16 cellular contexts compared by ENCODE assay signal in the genomic region with DNA sequence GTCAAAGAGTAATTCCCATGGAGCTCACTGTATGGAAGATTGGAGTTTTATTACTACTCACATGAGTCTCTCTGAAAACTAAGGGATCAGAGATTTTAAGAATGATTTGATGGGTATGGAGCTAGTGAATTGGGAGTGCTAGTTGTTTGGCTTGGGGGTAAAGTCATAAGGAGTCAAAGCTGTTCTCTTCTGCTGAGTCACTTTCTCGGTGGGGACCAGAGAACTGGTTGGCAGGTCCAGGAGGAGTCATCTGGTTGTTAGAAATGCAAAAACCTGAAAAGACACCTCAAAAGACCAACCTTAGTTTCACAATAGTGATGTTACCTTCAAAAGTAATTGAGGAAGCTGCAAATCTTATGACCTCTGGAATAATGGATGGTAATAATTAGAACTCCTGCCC.
DNase-seq lines count a peak whose midpoint lies in the region; ATAC-seq lines count a peak whose summit lies in the region.
"Had no signal": no experiment of that assay in that cellular context is flagged by ENCODE, and none has a peak within 500 bp of the region (broad histone marks: within the 10 kb centered on the region; RNA-seq: fewer than 3 reads in every experiment).

No MANE protein-coding gene starts in this region.

- H3K4me1 Mint-ChIP-seq in activated naive CD4-positive, alpha-beta T cell treated with anti-CD3 and anti-CD28 coated beads for 36 hours (ENCODE audit: low read depth): peaks cover 18% of the 10 kb centered on the region
- peaks cover 47% of the 10 kb centered on the region for H3K4me1 Mint-ChIP-seq in T-helper 2 cell treated with Interferon-gamma antibody and Interleukin-4, amounts not matched to agents 5 μg/mL and 100 μg/mL, for 36 hours (ENCODE audit: low read depth)
- peaks cover 44% of the 10 kb centered on the region for H3K4me1 Mint-ChIP-seq in activated T-helper 2 cell treated with anti-CD3 and anti-CD28 coated beads, Interferon-gamma antibody, Interleukin-2, Interleukin-4, amounts not matched to agents 10 μg/mL and 5 μg/mL and 100 μg/mL, durations not matched to agents 14 hours and 24 hours and 36 hours (ENCODE audit: low read depth)

- H3K27me3 Mint-ChIP-seq in activated naive CD4-positive, alpha-beta T cell treated with anti-CD3 and anti-CD28 coated beads for 36 hours (ENCODE audit: low read depth): no peaks in the 10 kb centered on the region
- no peaks in the 10 kb centered on the region for H3K27me3 Mint-ChIP-seq in T-helper 2 cell treated with Interferon-gamma antibody and Interleukin-4, amounts not matched to agents 5 μg/mL and 100 μg/mL, for 36 hours (ENCODE audit: low read depth)
- no peaks in the 10 kb centered on the region for H3K27me3 Mint-ChIP-seq in activated T-helper 2 cell treated with anti-CD3 and anti-CD28 coated beads, Interferon-gamma antibody, Interleukin-2, Interleukin-4, amounts not matched to agents 10 μg/mL and 5 μg/mL and 100 μg/mL, durations not matched to agents 14 hours and 24 hours and 36 hours (ENCODE audit: low read depth)
- H3K27me3 Mint-ChIP-seq: B cell had no signal

- ATAC-seq in GM21529 (IDR thresholded peaks at IDR 0.05; ENCODE audit: unreplicated experiment): no peak
- ATAC-seq: CD8-positive, alpha-beta T cell; HCT116 had no signal

- CTCF ChIA-PET in activated naive CD4-positive, alpha-beta T cell treated with anti-CD3 and anti-CD28 coated beads for 36 hours (lab: Charles Lee): no interaction called here

- DNase-seq in activated CD4-positive, alpha-beta T cell treated with anti-CD3 and anti-CD28 coated beads for 48 hours: peak; percentile 22
- DNase-seq in activated CD4-positive, alpha-beta T cell treated with anti-CD3 and anti-CD28 coated beads, Interleukin-2, amount 50 U/mL, for 1 hour: no peak
- peak; percentile 28 for DNase-seq in activated naive CD4-positive, alpha-beta T cell treated with anti-CD3 and anti-CD28 coated beads for 36 hours
- no peak for DNase-seq in activated naive CD4-positive, alpha-beta T cell treated with Interleukin-2 at 50 U/mL for 16 hours
- no peak for DNase-seq in T-helper 2 cell treated with Interferon-gamma antibody and Interleukin-4, amounts not matched to agents 5 μg/mL and 100 μg/mL, for 36 hours (ENCODE audit: low spot score)
- DNase-seq in activated T-helper 2 cell treated with anti-CD3 and anti-CD28 coated beads, Interferon-gamma antibody, Interleukin-2, Interleukin-4, amounts not matched to agents 10 μg/mL and 5 μg/mL and 100 μg/mL, durations not matched to agents 14 hours and 24 hours and 36 hours (ENCODE audit: low spot score): no peak
- DNase-seq: Calu3; CD8-positive, alpha-beta T cell; DMS79 treated with DMSO at 0.1 percent for 48 hours; GF-D8; GOT3; H7; HFFc6 had no signal

- intact Hi-C loops in activated naive CD4-positive, alpha-beta T cell treated with anti-CD3 and anti-CD28 coated beads for 36 hours (cut with micrococcal nuclease): no loop called here
- intact Hi-C loops in activated T-helper 2 cell treated with anti-CD3 and anti-CD28 coated beads, Interferon-gamma antibody, Interleukin-2, Interleukin-4, amounts not matched to agents 10 μg/mL and 5 μg/mL and 100 μg/mL, durations not matched to agents 14 hours and 24 hours and 36 hours (cut with micrococcal nuclease): no loop called here

- no peak overlapping the region for H3K4me3 Mint-ChIP-seq in activated naive CD4-positive, alpha-beta T cell treated with anti-CD3 and anti-CD28 coated beads for 36 hours
- no peak overlapping the region for H3K4me3 Mint-ChIP-seq in T-helper 2 cell treated with Interferon-gamma antibody and Interleukin-4, amounts not matched to agents 5 μg/mL and 100 μg/mL, for 36 hours
- no peak overlapping the region for H3K4me3 Mint-ChIP-seq in activated T-helper 2 cell treated with anti-CD3 and anti-CD28 coated beads, Interferon-gamma antibody, Interleukin-2, Interleukin-4, amounts not matched to agents 10 μg/mL and 5 μg/mL and 100 μg/mL, durations not matched to agents 14 hours and 24 hours and 36 hours (ENCODE audit: low read depth)
- H3K4me3 Mint-ChIP-seq: B cell; CD8-positive, alpha-beta T cell; HFFc6 had no signal

- H3K27ac Mint-ChIP-seq in activated naive CD4-positive, alpha-beta T cell treated with anti-CD3 and anti-CD28 coated beads for 36 hours: no peak overlapping the region
- H3K27ac Mint-ChIP-seq in T-helper 2 cell treated with Interferon-gamma antibody and Interleukin-4, amounts not matched to agents 5 μg/mL and 100 μg/mL, for 36 hours: peak overlapping the region; percentile 23
- H3K27ac Mint-ChIP-seq in activated T-helper 2 cell treated with anti-CD3 and anti-CD28 coated beads, Interferon-gamma antibody, Interleukin-2, Interleukin-4, amounts not matched to agents 10 μg/mL and 5 μg/mL and 100 μg/mL, durations not matched to agents 14 hours and 24 hours and 36 hours: peak overlapping the region; percentile 23
- H3K27ac Mint-ChIP-seq: B cell; CD8-positive, alpha-beta T cell; HFFc6 had no signal

- peaks cover 2% of the 10 kb centered on the region for H3K9me3 Mint-ChIP-seq in activated naive CD4-positive, alpha-beta T cell treated with anti-CD3 and anti-CD28 coated beads for 36 hours
- peaks cover 13% of the 10 kb centered on the region for H3K9me3 Mint-ChIP-seq in T-helper 2 cell treated with Interferon-gamma antibody and Interleukin-4, amounts not matched to agents 5 μg/mL and 100 μg/mL, for 36 hours
- peaks cover 15% of the 10 kb centered on the region for H3K9me3 Mint-ChIP-seq in activated T-helper 2 cell treated with anti-CD3 and anti-CD28 coated beads, Interferon-gamma antibody, Interleukin-2, Interleukin-4, amounts not matched to agents 10 μg/mL and 5 μg/mL and 100 μg/mL, durations not matched to agents 14 hours and 24 hours and 36 hours

- no peaks in the 10 kb centered on the region for H3K36me3 Mint-ChIP-seq in activated naive CD4-positive, alpha-beta T cell treated with anti-CD3 and anti-CD28 coated beads for 36 hours (ENCODE audit: low read depth)
- H3K36me3 Mint-ChIP-seq in T-helper 2 cell treated with Interferon-gamma antibody and Interleukin-4, amounts not matched to agents 5 μg/mL and 100 μg/mL, for 36 hours (ENCODE audit: low read depth): peaks cover 4% of the 10 kb centered on the region
- peaks cover 11% of the 10 kb centered on the region for H3K36me3 Mint-ChIP-seq in activated T-helper 2 cell treated with anti-CD3 and anti-CD28 coated beads, Interferon-gamma antibody, Interleukin-2, Interleukin-4, amounts not matched to agents 10 μg/mL and 5 μg/mL and 100 μg/mL, durations not matched to agents 14 hours and 24 hours and 36 hours (ENCODE audit: low read depth)
- H3K36me3 Mint-ChIP-seq: CD8-positive, alpha-beta T cell had no signal

Comparison
In these comparisons a context has a peak if more than half of its experiments do, and no peak if none do; other contexts are left out.
1. DNase-seq: peak in activated CD4-positive, alpha-beta T cell treated with anti-CD3 and anti-CD28 coated beads for 48 hours (single experiment) and activated naive CD4-positive, alpha-beta T cell treated with anti-CD3 and anti-CD28 coated beads for 36 hours (single experiment); none in activated CD4-positive, alpha-beta T cell treated with anti-CD3 and anti-CD28 coated beads, Interleukin-2, amount 50 U/mL, for 1 hour (single experiment), activated naive CD4-positive, alpha-beta T cell treated with Interleukin-2 at 50 U/mL for 16 hours (single experiment), T-helper 2 cell treated with Interferon-gamma antibody and Interleukin-4, amounts not matched to agents 5 μg/mL and 100 μg/mL, for 36 hours (single experiment) and activated T-helper 2 cell treated with anti-CD3 and anti-CD28 coated beads, Interferon-gamma antibody, Interleukin-2, Interleukin-4, amounts not matched to agents 10 μg/mL and 5 μg/mL and 100 μg/mL, durations not matched to agents 14 hours and 24 hours and 36 hours (single experiment).